In the genomic region with DNA sequence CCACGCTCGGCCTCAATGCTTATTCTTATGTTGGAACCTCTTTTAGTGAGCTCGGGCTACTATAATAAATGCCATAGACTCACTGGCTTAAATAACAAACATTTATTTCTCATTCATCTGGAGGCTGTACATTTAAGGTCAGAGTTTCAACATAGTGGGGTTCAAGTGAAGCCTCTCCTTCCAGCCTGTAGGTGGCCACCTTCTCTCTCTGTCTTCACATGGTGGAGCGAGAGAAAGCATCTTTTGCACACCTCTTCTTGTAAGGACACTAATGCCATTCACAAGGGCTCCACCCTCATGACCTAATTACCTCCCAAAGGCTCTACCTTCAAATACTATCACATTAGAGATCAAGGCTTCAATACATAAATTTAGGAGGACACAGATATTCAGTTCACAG, we compare ENCODE assay signal across 1 cellular context.
TF ChIP-seq lines count a peak whose summit lies in the region.

No MANE protein-coding gene starts in this region.

TF ChIP-seq in HepG2, 621 proteins besides CTCF, POLR2A, EP300 and RAD21 (continued from another document):
- TF ChIP-seq, protein P1, sequence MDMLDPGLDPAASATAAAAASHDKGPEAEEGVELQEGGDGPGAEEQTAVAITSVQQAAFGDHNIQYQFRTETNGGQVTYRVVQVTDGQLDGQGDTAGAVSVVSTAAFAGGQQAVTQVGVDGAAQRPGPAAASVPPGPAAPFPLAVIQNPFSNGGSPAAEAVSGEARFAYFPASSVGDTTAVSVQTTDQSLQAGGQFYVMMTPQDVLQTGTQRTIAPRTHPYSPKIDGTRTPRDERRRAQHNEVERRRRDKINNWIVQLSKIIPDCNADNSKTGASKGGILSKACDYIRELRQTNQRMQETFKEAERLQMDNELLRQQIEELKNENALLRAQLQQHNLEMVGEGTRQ (IDR thresholded peaks at IDR 0.05; ENCODE audit: low read depth, low read length) = no peak
- TF ChIP-seq, protein P1 (CRISPR knock-in tag; IDR thresholded peaks at IDR 0.05; ENCODE audit: borderline replicate concordance) = no peak
- no peak for TF ChIP-seq DR1 (CRISPR knock-in tag; IDR thresholded peaks at IDR 0.05)
- no peak for TF ChIP-seq IKZF4 (CRISPR knock-in tag; IDR thresholded peaks at IDR 0.05; ENCODE audit: borderline replicate concordance, low read depth, not compliant biosample characterization)
- TF ChIP-seq SATB2 (CRISPR knock-in tag; IDR thresholded peaks at IDR 0.05) = no peak
